23 cellular contexts compared by ENCODE assay signal in genomic region chr6:158416841-158417759, GRCh38.
DNase-seq lines count a peak whose midpoint lies in the region; ATAC-seq, FAIRE-seq and TF ChIP-seq lines count a peak whose summit lies in the region.
"Had no signal": no experiment of that assay in that cellular context is flagged by ENCODE, and none has a peak within 500 bp of the region (broad histone marks: within the 10 kb centered on the region; RNA-seq: fewer than 3 reads in every experiment).

No MANE protein-coding gene starts in this region.

- H3K4me2 ChIP-seq in mammary epithelial cell (ENCODE audit: insufficient read depth, low read depth, low read length) (peak overlapping the region; percentile 56), keratinocyte (ENCODE audit: control insufficient read depth, extremely low read depth, insufficient read depth, low read depth, low read length) (peak overlapping the region; percentile 13)

- 46% methylated on average over 4 of the region's 4 CpGs for WGBS in mammary epithelial cell (ENCODE audit: low coverage, missing lambda C conversion rate)

- intact Hi-C loops in mammary epithelial cell (cut with micrococcal nuclease) = no loop called here
- intact Hi-C loops in naive thymus-derived CD4-positive, alpha-beta T cell (cut with micrococcal nuclease) = no loop called here

- no peaks in the 10 kb centered on the region for H3K79me2 ChIP-seq in ACC112 (ENCODE audit: control insufficient read depth, insufficient read depth, low read length, unreplicated experiment)
- H3K79me2 ChIP-seq in mammary epithelial cell (ENCODE audit: insufficient read depth, low read length) = peaks cover 7% of the 10 kb centered on the region
- H3K79me2 ChIP-seq in keratinocyte (ENCODE audit: control insufficient read depth, insufficient read depth, low read length) = no peaks in the 10 kb centered on the region

- H3K4me3 ChIP-seq in ACC112 (ENCODE audit: low read depth, low read length) = no peak overlapping the region
- H3K4me3 ChIP-seq in mammary epithelial cell (replicated peaks in 1 of 3; ENCODE audit: insufficient read depth in 1 of 3, low read depth in 2 of 3, low read length in 3 of 3) = no peak overlapping the region
- no peak overlapping the region for H3K4me3 ChIP-seq in keratinocyte (ENCODE audit: control insufficient read depth in 2 of 3, extremely low read depth in 1 of 3, insufficient read depth in 2 of 3, low read depth in 1 of 3, low read length in 3 of 3)
- H3K4me3 ChIP-seq in naive thymus-derived CD4-positive, alpha-beta T cell (ENCODE audit: low read length) = no peak overlapping the region
- H3K4me3 ChIP-seq: adrenal gland, MG63, tibial artery had no signal

- peaks cover 19 to 54% (median 37%) of the 10 kb centered on the region in 3 donors for H3K36me3 Mint-ChIP-seq in naive thymus-derived CD8-positive, alpha-beta T cell
- H3K36me3 Mint-ChIP-seq in naive thymus-derived CD4-positive, alpha-beta T cell = peaks cover 5 to 66% (median 61%) of the 10 kb centered on the region in 5 donors

- dilution Hi-C loops in mammary epithelial cell (cut with HindIII; ENCODE audit: low sequenced_read_pairs) (loop anchor here (5.0 kb wide), 1 partner anchor 85 kb away; no protein-coding TSS in a partner anchor), keratinocyte (cut with MboI; ENCODE audit: extremely low pct_ligation_motif_present, low sequenced_read_pairs) (no loop called here)

- CTCF ChIA-PET in mammary epithelial cell (lab: Charles Lee; ENCODE audit: low non-redundant PET) = interaction anchor here (0.6 kb wide), 1 partner anchor 16 kb away, joined by 3 read pairs; no protein-coding TSS in a partner anchor
- CTCF ChIA-PET in naive thymus-derived CD4-positive, alpha-beta T cell (lab: Charles Lee) = no interaction called here

- no peak overlapping the region for H3K9ac ChIP-seq in mammary epithelial cell (ENCODE audit: insufficient read depth, low read length)
- no peak overlapping the region for H3K9ac ChIP-seq in keratinocyte (ENCODE audit: control insufficient read depth, extremely low read depth, insufficient read depth, low read length)

- H3K27ac Mint-ChIP-seq in naive thymus-derived CD8-positive, alpha-beta T cell = peak overlapping the region in 1 of 10 donors; percentile 18
- H3K27ac Mint-ChIP-seq in naive thymus-derived CD4-positive, alpha-beta T cell = peak overlapping the region in 1 of 9 donors; percentile 88
- H3K27ac Mint-ChIP-seq: activated B cell treated with CpG ODN at 0.5 μM for 24 hours; activated T-helper 17 cell treated with anti-CD3 and anti-CD28 coated beads, Interleukin-2, amount 50 U/mL, for 72 hours; natural killer cell treated with Interleukin-12 subunit alpha and Interleukin-12 subunit beta and Interleukin-15 and Interleukin-18, amount 100 ng/mL, for 72 hours; stimulated activated effector memory CD8-positive, alpha-beta T cell treated with anti-CD3 and anti-CD28 coated beads, Interleukin-12 subunit alpha, Interleukin-12 subunit beta, amount 100 ng/mL, for 72 hours had no signal

- no peaks in the 10 kb centered on the region for H3K9me1 ChIP-seq in keratinocyte (ENCODE audit: control insufficient read depth, extremely low read depth, insufficient read depth, low read length)

- H3K9me3 Mint-ChIP-seq in naive thymus-derived CD8-positive, alpha-beta T cell = peaks cover 0 to 8% (median 3%) of the 10 kb centered on the region in 9 donors
- H3K9me3 Mint-ChIP-seq in naive thymus-derived CD4-positive, alpha-beta T cell = peaks cover 0 to 13% (median 2%) of the 10 kb centered on the region in 11 donors
- H3K9me3 Mint-ChIP-seq: activated B cell treated with CpG ODN at 0.5 μM for 24 hours; activated T-helper 17 cell treated with anti-CD3 and anti-CD28 coated beads, Interleukin-2, amount 50 U/mL, for 72 hours; natural killer cell treated with Interleukin-12 subunit alpha and Interleukin-12 subunit beta and Interleukin-15 and Interleukin-18, amount 100 ng/mL, for 72 hours; stimulated activated effector memory CD8-positive, alpha-beta T cell treated with anti-CD3 and anti-CD28 coated beads, Interleukin-12 subunit alpha, Interleukin-12 subunit beta, amount 100 ng/mL, for 72 hours had no signal

- H3K27me3 Mint-ChIP-seq in naive thymus-derived CD8-positive, alpha-beta T cell = no peaks in the 10 kb centered on the region
- no peaks in the 10 kb centered on the region for H3K27me3 Mint-ChIP-seq in naive thymus-derived CD4-positive, alpha-beta T cell
- H3K27me3 Mint-ChIP-seq: activated B cell treated with CpG ODN at 0.5 μM for 24 hours; activated T-helper 17 cell treated with anti-CD3 and anti-CD28 coated beads, Interleukin-2, amount 50 U/mL, for 72 hours; natural killer cell treated with Interleukin-12 subunit alpha and Interleukin-12 subunit beta and Interleukin-15 and Interleukin-18, amount 100 ng/mL, for 72 hours had no signal

- POLR2A ChIA-PET in naive thymus-derived CD8-positive, alpha-beta T cell (lab: Charles Lee) = no interaction called here
- POLR2A ChIA-PET in naive thymus-derived CD4-positive, alpha-beta T cell (lab: Charles Lee) = no interaction called here

- peaks cover 0 to 3% (median 0%) of the 10 kb centered on the region in 4 donors for H3K4me1 Mint-ChIP-seq in naive thymus-derived CD8-positive, alpha-beta T cell
- H3K4me1 Mint-ChIP-seq in naive thymus-derived CD4-positive, alpha-beta T cell = peaks cover 0 to 4% (median 0%) of the 10 kb centered on the region in 7 donors
- H3K4me1 Mint-ChIP-seq: activated B cell treated with CpG ODN at 0.5 μM for 24 hours; activated T-helper 17 cell treated with anti-CD3 and anti-CD28 coated beads, Interleukin-2, amount 50 U/mL, for 72 hours; stimulated activated effector memory CD8-positive, alpha-beta T cell treated with anti-CD3 and anti-CD28 coated beads, Interleukin-12 subunit alpha, Interleukin-12 subunit beta, amount 100 ng/mL, for 72 hours had no signal

- no peaks in the 10 kb centered on the region for H3K27me3 ChIP-seq in ACC112 (ENCODE audit: insufficient read depth, low read length)
- no peaks in the 10 kb centered on the region for H3K27me3 ChIP-seq in mammary epithelial cell (ENCODE audit: insufficient read depth, low read length)
- no peaks in the 10 kb centered on the region for H3K27me3 ChIP-seq in keratinocyte (ENCODE audit: control insufficient read depth, extremely low read depth, insufficient read depth, low read length)
- no peaks in the 10 kb centered on the region for H3K27me3 ChIP-seq in naive thymus-derived CD4-positive, alpha-beta T cell (ENCODE audit: control insufficient read depth in 2 of 2, insufficient read depth in 2 of 2, low read length in 2 of 2)
- H3K27me3 ChIP-seq: adrenal gland, MG63, tibial artery had no signal

- H2AFZ ChIP-seq in ACC112 (ENCODE audit: low read length, unreplicated experiment) (no peak overlapping the region), mammary epithelial cell (ENCODE audit: low read depth, low read length) (peak overlapping the region; percentile 1), keratinocyte (ENCODE audit: control insufficient read depth, low read length) (no peak overlapping the region)

- DNase-seq in LHCN-M2 (ENCODE audit: low read depth) (peak; percentile 23), mammary epithelial cell (peak; percentile 38), keratinocyte (ENCODE audit: low read depth, low spot score) (no peak), AG08395 (ENCODE audit: low spot score) (no peak), NCI-H82 (lab: John Stamatoyannopoulos, UW) (no peak)
- DNase-seq in naive thymus-derived CD8-positive, alpha-beta T cell = no peak
- DNase-seq in naive thymus-derived CD4-positive, alpha-beta T cell = no peak
- DNase-seq: 8988T; activated B cell treated with CpG ODN at 0.5 μM for 24 hours; DMS53; glutamatergic neuron; NCI-H1694; NCI-H345; NK-92 treated with Interleukin-12 subunit alpha and Interleukin-12 subunit beta, amount 100 ng/mL, for 24 hours; tibial artery had no signal

- H3K9me3 ChIP-seq in mammary epithelial cell (replicated peaks; ENCODE audit: insufficient read depth, low read length) (no peaks in the 10 kb centered on the region), keratinocyte (ENCODE audit: control insufficient read depth, low read depth, low read length) (no peaks in the 10 kb centered on the region)
- no peaks in the 10 kb centered on the region for H3K9me3 ChIP-seq in naive thymus-derived CD4-positive, alpha-beta T cell (ENCODE audit: control insufficient read depth in 2 of 3, low read length in 3 of 3)
- H3K9me3 ChIP-seq: adrenal gland, tibial artery had no signal

- peaks cover 18% of the 10 kb centered on the region for H3K4me1 ChIP-seq in ACC112 (ENCODE audit: control insufficient read depth, insufficient read depth, low read length, unreplicated experiment)
- H3K4me1 ChIP-seq in mammary epithelial cell (ENCODE audit: insufficient read depth, low read length) = peaks cover 46% of the 10 kb centered on the region
- peaks cover 30% of the 10 kb centered on the region for H3K4me1 ChIP-seq in keratinocyte (ENCODE audit: control insufficient read depth, extremely low read depth, insufficient read depth, low read length)
- no peaks in the 10 kb centered on the region for H3K4me1 ChIP-seq in naive thymus-derived CD4-positive, alpha-beta T cell (ENCODE audit: control insufficient read depth in 2 of 2, insufficient read depth in 2 of 2, low read length in 2 of 2)
- H3K4me1 ChIP-seq: tibial artery had no signal

- H4K20me1 ChIP-seq in mammary epithelial cell (ENCODE audit: insufficient read depth, low read length) = no peaks in the 10 kb centered on the region
- no peaks in the 10 kb centered on the region for H4K20me1 ChIP-seq in keratinocyte (ENCODE audit: control insufficient read depth, extremely low read depth, insufficient read depth, low read length)

- in situ Hi-C loops in mammary epithelial cell (cut with MboI; ENCODE audit: low sequenced_read_pairs in 2 of 2) = no loop called here

- no peak overlapping the region for H3K4me3 Mint-ChIP-seq in naive thymus-derived CD8-positive, alpha-beta T cell
- H3K4me3 Mint-ChIP-seq in naive thymus-derived CD4-positive, alpha-beta T cell = no peak overlapping the region
- H3K4me3 Mint-ChIP-seq: activated B cell treated with CpG ODN at 0.5 μM for 24 hours; activated T-helper 17 cell treated with anti-CD3 and anti-CD28 coated beads, Interleukin-2, amount 50 U/mL, for 72 hours; natural killer cell treated with Interleukin-12 subunit alpha and Interleukin-12 subunit beta and Interleukin-15 and Interleukin-18, amount 100 ng/mL, for 72 hours; stimulated activated effector memory CD8-positive, alpha-beta T cell treated with anti-CD3 and anti-CD28 coated beads, Interleukin-12 subunit alpha, Interleukin-12 subunit beta, amount 100 ng/mL, for 72 hours had no signal

- no TSS peak for BruUV-seq in mammary epithelial cell (replicated peaks; lab: Mats Ljungman, UMichigan)

- H3K36me3 ChIP-seq in ACC112 (ENCODE audit: insufficient read depth, low read length) (peaks cover 11% of the 10 kb centered on the region; the same call in 1 of the 2 replicates), mammary epithelial cell (ENCODE audit: insufficient read depth, low read length) (peaks cover 3% of the 10 kb centered on the region), keratinocyte (ENCODE audit: control insufficient read depth in 2 of 2, extremely low read depth in 1 of 2, insufficient read depth in 2 of 2, low read length in 2 of 2) (peaks cover 4 to 15% of the 10 kb centered on the region in 2 experiments)
- H3K36me3 ChIP-seq in naive thymus-derived CD4-positive, alpha-beta T cell (ENCODE audit: control insufficient read depth in 2 of 3, insufficient read depth in 3 of 3, low read length in 3 of 3) = peaks cover 0 to 13% (median 0%) of the 10 kb centered on the region in 3 experiments
- H3K36me3 ChIP-seq: adrenal gland had no signal

- H3K27ac ChIP-seq in ACC112 (ENCODE audit: low read depth, low read length) = peak overlapping the region; percentile 68
- H3K27ac ChIP-seq in mammary epithelial cell (ENCODE audit: insufficient read depth, low read depth, low read length) = peak overlapping the region; percentile 57
- peak overlapping the region; percentile 48 for H3K27ac ChIP-seq in keratinocyte (ENCODE audit: control insufficient read depth, insufficient read depth, low read length)
- H3K27ac ChIP-seq in naive thymus-derived CD4-positive, alpha-beta T cell (ENCODE audit: low read depth, low read length) = no peak overlapping the region
- H3K27ac ChIP-seq: adrenal gland, C4-2B, tibial artery had no signal

- TF ChIP-seq CTCF in mammary epithelial cell (conservative IDR thresholded peaks at IDR 0.05 in 1 of 2, IDR thresholded peaks at IDR 0.05 in 1 of 2; ENCODE audit: extremely low read depth in 1 of 2, insufficient read depth in 1 of 2, low read depth in 1 of 2, low read length in 2 of 2) (peak; percentile 9 to 11), keratinocyte (optimal IDR thresholded peaks at IDR 0.05 in 1 of 3, IDR thresholded peaks at IDR 0.05 in 1 of 3, conservative IDR thresholded peaks at IDR 0.05 in 1 of 3; ENCODE audit: extremely low read depth in 1 of 3, insufficient read depth in 2 of 3, low read length in 3 of 3) (peak in 1 of 3 experiments; percentile 25)

- FAIRE-seq in keratinocyte (lab: Jason Lieb, UNC) = peak; percentile 96
- FAIRE-seq: colon had no signal

- no peak for ATAC-seq in naive thymus-derived CD8-positive, alpha-beta T cell
- ATAC-seq in naive thymus-derived CD4-positive, alpha-beta T cell = no peak
- ATAC-seq: activated T-helper 17 cell treated with anti-CD3 and anti-CD28 coated beads, Interleukin-2, amount 50 U/mL, for 72 hours; natural killer cell treated with Interleukin-12 subunit alpha and Interleukin-12 subunit beta and Interleukin-15 and Interleukin-18, amount 100 ng/mL, for 72 hours; stimulated activated effector memory CD8-positive, alpha-beta T cell treated with anti-CD3 and anti-CD28 coated beads, Interleukin-12 subunit alpha, Interleukin-12 subunit beta, amount 100 ng/mL, for 72 hours had no signal

Comparison
In these comparisons a context has a peak if more than half of its experiments do, and no peak if none do; other contexts are left out.
1. DNase-seq: peak in LHCN-M2 (single experiment) and mammary epithelial cell (single experiment); none in keratinocyte (single experiment), naive thymus-derived CD8-positive, alpha-beta T cell (0 of 10), naive thymus-derived CD4-positive, alpha-beta T cell (0 of 9), AG08395 (single experiment) and NCI-H82 (single experiment).